Comparison of ENCODE assay signal across 34 cellular contexts in the genomic region with DNA sequence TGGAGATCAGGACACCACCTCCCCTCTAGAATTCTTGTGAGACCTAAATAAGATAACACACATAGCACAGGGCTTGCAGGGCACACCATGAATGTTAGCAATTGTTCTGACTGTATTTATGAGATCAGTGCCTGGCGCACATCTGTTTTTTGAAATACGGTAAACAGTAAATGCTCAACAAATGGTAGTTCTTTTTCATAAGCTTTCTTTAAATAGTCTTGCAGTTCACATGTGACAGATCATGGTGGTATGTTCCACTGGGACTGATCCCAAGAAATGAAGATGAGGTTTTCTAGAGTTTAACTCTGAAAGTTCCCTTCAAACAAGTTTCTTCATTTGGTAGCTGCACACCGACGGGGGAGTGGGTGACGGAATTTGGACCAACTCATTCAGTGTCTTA. TPM values are rescaled to one million over a fixed set of nuclear protein-coding genes. Genes with fewer than 3 reads are reported as not detected.
"Had no signal": no experiment of that assay in that cellular context is flagged by ENCODE, and none has a peak within 500 bp of the region (broad histone marks: within the 10 kb centered on the region; RNA-seq: fewer than 3 reads in every experiment).

No MANE protein-coding gene starts in this region.

- DNase-seq: activated CD4-positive, alpha-beta memory T cell treated with anti-CD3 and anti-CD28 coated beads for 36 hours; activated CD4-positive, alpha-beta T cell treated with anti-CD3 and anti-CD28 coated beads for 36 hours; activated CD4-positive, alpha-beta T cell treated with anti-CD3 and anti-CD28 coated beads, Interleukin-2, amount 10 ng/mL, durations not matched to agents 24 days and 14 days; activated CD4-positive, CD25-positive, alpha-beta regulatory T cell; activated CD4-positive, CD25-positive, alpha-beta regulatory T cell treated with anti-CD3 and anti-CD28 coated beads, Interleukin-2, amount 50 U/mL, for 72 hours; activated CD8-positive, alpha-beta memory T cell treated with anti-CD3 and anti-CD28 coated beads, Interleukin-2, amount 50 U/mL, for 48 hours; activated CD8-positive, alpha-beta T cell treated with anti-CD3 and anti-CD28 coated beads, Interleukin-2, amount 10 ng/mL, durations not matched to agents 7 days and 5 days; activated gamma-delta T cell; activated naive CD4-positive, alpha-beta T cell; activated naive CD4-positive, alpha-beta T cell treated with anti-CD3 and anti-CD28 coated beads, Interleukin-2, amount 10 ng/mL, durations not matched to agents 7 days and 5 days; activated naive CD8-positive, alpha-beta T cell treated with anti-CD3 and anti-CD28 coated beads, Interleukin-2, amount 10 ng/mL, durations not matched to agents 7 days and 5 days; activated T-cell treated with anti-CD3 and anti-CD28 coated beads for 4 hours; activated T-cell treated with anti-CD3 and anti-CD28 coated beads, Interleukin-2, amount 50 U/mL, for 24 hours; activated T-cell treated with anti-CD3 and anti-CD28 coated beads, Interleukin-2, amount 50 U/mL, for 72 hours; amniotic stem cell; anterior cingulate cortex; body of pancreas; caudate nucleus; cortex of kidney; dermis blood vessel endothelial cell; effector CD4-positive, alpha-beta T cell; effector memory CD8-positive, alpha-beta T cell; erythroblast; foreskin keratinocyte; gastrocnemius medialis; glutamatergic neuron; heart left ventricle; T-helper 1 cell; T-helper 17 cell; T1000 had no signal

- ATAC-seq: activated CD4-positive, alpha-beta T cell treated with anti-CD3 and anti-CD28 coated beads for 36 hours; activated CD8-positive, alpha-beta T cell treated with anti-CD3 and anti-CD28 coated beads, Interleukin-2, amount 10 ng/mL, durations not matched to agents 7 days and 5 days; activated naive CD4-positive, alpha-beta T cell treated with anti-CD3 and anti-CD28 coated beads, Interleukin-2, amount 50 U/mL, for 72 hours; activated T-cell treated with anti-CD3 and anti-CD28 coated beads, Interleukin-2, amount 50 U/mL, for 72 hours; body of pancreas; effector memory CD8-positive, alpha-beta T cell; foreskin keratinocyte; gastrocnemius medialis; heart left ventricle; T-helper 17 cell had no signal

- H3K4me1 ChIP-seq: body of pancreas, esophagus muscularis mucosa, foreskin keratinocyte, heart left ventricle had no signal

- H3K27ac ChIP-seq: body of pancreas, esophagus muscularis mucosa, foreskin keratinocyte, gastrocnemius medialis, heart left ventricle had no signal

- H3K36me3 ChIP-seq: esophagus muscularis mucosa, gastrocnemius medialis, heart left ventricle had no signal

- H3K27me3 ChIP-seq: body of pancreas, esophagus muscularis mucosa, gastrocnemius medialis, heart left ventricle had no signal

- H3K4me3 Mint-ChIP-seq: activated CD4-positive, alpha-beta memory T cell treated with anti-CD3 and anti-CD28 coated beads for 36 hours; activated CD4-positive, alpha-beta T cell treated with anti-CD3 and anti-CD28 coated beads for 36 hours; activated CD4-positive, alpha-beta T cell treated with anti-CD3 and anti-CD28 coated beads, Interleukin-2, amount 10 ng/mL, durations not matched to agents 24 days and 14 days; activated CD8-positive, alpha-beta T cell treated with anti-CD3 and anti-CD28 coated beads, Interleukin-2, amount 10 ng/mL, durations not matched to agents 7 days and 5 days; activated naive CD4-positive, alpha-beta T cell treated with anti-CD3 and anti-CD28 coated beads, Interleukin-2, amount 10 ng/mL, durations not matched to agents 7 days and 5 days; activated naive CD8-positive, alpha-beta T cell treated with anti-CD3 and anti-CD28 coated beads, Interleukin-2, amount 10 ng/mL, durations not matched to agents 7 days and 5 days; activated T-cell treated with anti-CD3 and anti-CD28 coated beads, Interleukin-2, amount 50 U/mL, for 24 hours; activated T-cell treated with anti-CD3 and anti-CD28 coated beads, Interleukin-2, amount 50 U/mL, for 72 hours; effector memory CD8-positive, alpha-beta T cell; T-helper 17 cell; T-helper 2 cell treated with Interferon-gamma antibody and Interleukin-4, amounts not matched to agents 5 μg/mL and 100 μg/mL, for 36 hours had no signal

- H3K27me3 Mint-ChIP-seq: activated naive CD4-positive, alpha-beta T cell treated with anti-CD3 and anti-CD28 coated beads, Interleukin-2, amount 10 ng/mL, durations not matched to agents 7 days and 5 days had no signal

- H3K36me3 Mint-ChIP-seq: activated CD4-positive, alpha-beta memory T cell treated with anti-CD3 and anti-CD28 coated beads for 36 hours; activated naive CD4-positive, alpha-beta T cell treated with anti-CD3 and anti-CD28 coated beads, Interleukin-2, amount 10 ng/mL, durations not matched to agents 7 days and 5 days; activated naive CD4-positive, alpha-beta T cell treated with anti-CD3 and anti-CD28 coated beads, Interleukin-2, amount 50 U/mL, for 72 hours; activated naive CD8-positive, alpha-beta T cell treated with anti-CD3 and anti-CD28 coated beads, Interleukin-2, amount 10 ng/mL, durations not matched to agents 7 days and 5 days had no signal

- H3K9me3 ChIP-seq: body of pancreas, esophagus muscularis mucosa, gastrocnemius medialis, heart left ventricle had no signal

- H3K27ac Mint-ChIP-seq: activated CD4-positive, alpha-beta memory T cell treated with anti-CD3 and anti-CD28 coated beads for 36 hours; activated CD4-positive, alpha-beta T cell treated with anti-CD3 and anti-CD28 coated beads for 36 hours; activated CD4-positive, alpha-beta T cell treated with anti-CD3 and anti-CD28 coated beads, Interleukin-2, amount 10 ng/mL, durations not matched to agents 24 days and 14 days; activated CD8-positive, alpha-beta T cell treated with anti-CD3 and anti-CD28 coated beads, Interleukin-2, amount 10 ng/mL, durations not matched to agents 7 days and 5 days; activated naive CD4-positive, alpha-beta T cell treated with anti-CD3 and anti-CD28 coated beads, Interleukin-2, amount 10 ng/mL, durations not matched to agents 7 days and 5 days; activated naive CD4-positive, alpha-beta T cell treated with anti-CD3 and anti-CD28 coated beads, Interleukin-2, amount 50 U/mL, for 72 hours; activated naive CD8-positive, alpha-beta T cell treated with anti-CD3 and anti-CD28 coated beads, Interleukin-2, amount 10 ng/mL, durations not matched to agents 7 days and 5 days; activated T-cell treated with anti-CD3 and anti-CD28 coated beads, Interleukin-2, amount 50 U/mL, for 24 hours; activated T-cell treated with anti-CD3 and anti-CD28 coated beads, Interleukin-2, amount 50 U/mL, for 72 hours; effector memory CD8-positive, alpha-beta T cell; T-helper 17 cell; T-helper 2 cell treated with Interferon-gamma antibody and Interleukin-4, amounts not matched to agents 5 μg/mL and 100 μg/mL, for 36 hours had no signal

- H3K4me1 Mint-ChIP-seq: activated CD4-positive, alpha-beta T cell treated with anti-CD3 and anti-CD28 coated beads, Interleukin-2, amount 10 ng/mL, durations not matched to agents 24 days and 14 days; activated naive CD4-positive, alpha-beta T cell treated with anti-CD3 and anti-CD28 coated beads, Interleukin-2, amount 10 ng/mL, durations not matched to agents 7 days and 5 days; activated naive CD8-positive, alpha-beta T cell treated with anti-CD3 and anti-CD28 coated beads, Interleukin-2, amount 10 ng/mL, durations not matched to agents 7 days and 5 days; T-helper 17 cell had no signal

- H3K9me3 Mint-ChIP-seq: activated CD4-positive, alpha-beta T cell treated with anti-CD3 and anti-CD28 coated beads, Interleukin-2, amount 10 ng/mL, durations not matched to agents 24 days and 14 days; activated naive CD4-positive, alpha-beta T cell treated with anti-CD3 and anti-CD28 coated beads, Interleukin-2, amount 10 ng/mL, durations not matched to agents 7 days and 5 days; activated naive CD8-positive, alpha-beta T cell treated with anti-CD3 and anti-CD28 coated beads, Interleukin-2, amount 10 ng/mL, durations not matched to agents 7 days and 5 days; effector memory CD8-positive, alpha-beta T cell; T-helper 2 cell treated with Interferon-gamma antibody and Interleukin-4, amounts not matched to agents 5 μg/mL and 100 μg/mL, for 36 hours had no signal

- H3K4me3 ChIP-seq: body of pancreas, esophagus muscularis mucosa, gastrocnemius medialis, heart left ventricle had no signal

RNA-seq across cellular contexts. Expression of a gene that starts 34.8 kb away (rescaled TPM):
- total RNA-seq: activated CD4-positive, alpha-beta T cell treated with anti-CD3 and anti-CD28 coated beads, Interleukin-2, amount 10 ng/mL, durations not matched to agents 24 days and 14 days; activated CD8-positive, alpha-beta memory T cell treated with anti-CD3 and anti-CD28 coated beads for 36 hours; activated CD8-positive, alpha-beta T cell treated with anti-CD3 and anti-CD28 coated beads, Interleukin-2, amount 10 ng/mL, durations not matched to agents 7 days and 5 days; activated naive CD8-positive, alpha-beta T cell treated with anti-CD3 and anti-CD28 coated beads, Interleukin-2, amount 10 ng/mL, durations not matched to agents 7 days and 5 days had no signal
